In the genomic region with DNA sequence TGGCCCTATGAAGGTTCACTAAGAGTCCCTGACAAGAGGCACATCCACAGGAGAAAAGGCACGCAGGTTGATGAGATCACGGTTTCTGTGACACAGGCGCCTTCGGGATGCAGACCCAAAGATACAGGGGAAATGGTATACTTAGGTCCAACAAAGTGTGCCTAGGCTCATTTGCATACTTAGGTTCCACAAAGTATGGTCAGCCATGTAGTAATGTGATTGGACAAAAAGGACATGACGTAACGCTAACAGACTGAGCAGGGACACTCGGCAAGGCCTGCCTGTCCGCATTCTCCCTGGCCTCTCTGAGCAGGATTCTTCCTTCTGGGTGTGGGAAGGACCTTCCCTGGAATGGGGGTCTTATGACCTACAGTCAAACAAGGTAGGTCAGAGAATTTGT, we compare ENCODE assay signal across 15 cellular contexts.
A peak's percentile ranks its signal among the peaks of the same experiment; 100 is the strongest.
DNase-seq lines count a peak whose midpoint lies in the region; ATAC-seq and TF ChIP-seq lines count a peak whose summit lies in the region.
"Had no signal": no experiment of that assay in that cellular context is flagged by ENCODE, and none has a peak within 500 bp of the region (broad histone marks: within the 10 kb centered on the region; RNA-seq: fewer than 3 reads in every experiment).

No MANE protein-coding gene starts in this region.

- H3K36me3 ChIP-seq in effector memory CD4-positive, alpha-beta T cell (ENCODE audit: control insufficient read depth, insufficient read depth, low read length): peaks cover 51% of the 10 kb centered on the region

- H3K4me3 Mint-ChIP-seq in stimulated activated naive CD8-positive, alpha-beta T cell treated with anti-CD3 and anti-CD28 coated beads, Interleukin-15, Interleukin-2, amounts not matched to agents 100 ng/mL and 50 ng/mL, for 24 hours: peak overlapping the region; percentile 83
- no peak overlapping the region for H3K4me3 Mint-ChIP-seq in WTC11

- no peak for TF ChIP-seq CTCF in WTC11 (IDR thresholded peaks at IDR 0.05)
- no peak for TF ChIP-seq CTCF in dorsolateral prefrontal cortex (IDR thresholded peaks at IDR 0.05 in 54 of 56, conservative IDR thresholded peaks at IDR 0.05 in 2 of 56; ENCODE audit: low read depth in 1 of 56, partially characterized antibody in 56 of 56)

- H3K4me1 Mint-ChIP-seq in stimulated activated naive CD8-positive, alpha-beta T cell treated with anti-CD3 and anti-CD28 coated beads, Interleukin-15, Interleukin-2, amounts not matched to agents 100 ng/mL and 50 ng/mL, for 24 hours (ENCODE audit: low read depth): peaks cover 100% of the 10 kb centered on the region
- H3K4me1 Mint-ChIP-seq in WTC11: peaks cover 57% of the 10 kb centered on the region

- POLR2A ChIA-PET in WTC11 (lab: Charles Lee): no interaction called here

- H3K36me3 Mint-ChIP-seq in stimulated activated naive CD8-positive, alpha-beta T cell treated with anti-CD3 and anti-CD28 coated beads, Interleukin-15, Interleukin-2, amounts not matched to agents 100 ng/mL and 50 ng/mL, for 24 hours (ENCODE audit: low read depth): peaks cover 86% of the 10 kb centered on the region
- H3K36me3 Mint-ChIP-seq in WTC11: no peaks in the 10 kb centered on the region

- peak overlapping the region; percentile 60 for H3K27ac ChIP-seq in effector memory CD4-positive, alpha-beta T cell (ENCODE audit: insufficient read depth, low read length, poor library complexity, severe bottlenecking)
- H3K27ac ChIP-seq in dorsolateral prefrontal cortex: peak overlapping the region in 2 of 59 donors; percentile 0 to 29
- H3K27ac ChIP-seq: foreskin keratinocyte, suprapubic skin had no signal

- intact Hi-C loops in dorsolateral prefrontal cortex (cut with DNase I): no loop called here

- H3K27me3 Mint-ChIP-seq in stimulated activated naive CD8-positive, alpha-beta T cell treated with anti-CD3 and anti-CD28 coated beads, Interleukin-15, Interleukin-2, amounts not matched to agents 100 ng/mL and 50 ng/mL, for 24 hours: no peaks in the 10 kb centered on the region
- H3K27me3 Mint-ChIP-seq in WTC11 (ENCODE audit: low read depth): no peaks in the 10 kb centered on the region

- H3K4me3 ChIP-seq in effector memory CD4-positive, alpha-beta T cell (ENCODE audit: insufficient read depth, low read depth, low read length, poor library complexity, severe bottlenecking): no peak overlapping the region
- peak overlapping the region in 4 of 59 donors; percentile 8 to 31 (median 20) for H3K4me3 ChIP-seq in dorsolateral prefrontal cortex
- H3K4me3 ChIP-seq: suprapubic skin had no signal

- no peak for ATAC-seq in stimulated activated naive CD8-positive, alpha-beta T cell treated with anti-CD3 and anti-CD28 coated beads, Interleukin-15, Interleukin-2, amounts not matched to agents 100 U/mL and 50 U/mL, for 24 hours
- ATAC-seq in WTC11 (no peak), HG03460 (IDR thresholded peaks at IDR 0.05; ENCODE audit: unreplicated experiment) (no peak), HG03135 (IDR thresholded peaks at IDR 0.05; ENCODE audit: unreplicated experiment) (no peak)
- ATAC-seq: foreskin keratinocyte had no signal

- peaks cover 75% of the 10 kb centered on the region for H3K4me1 ChIP-seq in effector memory CD4-positive, alpha-beta T cell (ENCODE audit: control insufficient read depth, insufficient read depth, low read length, poor library complexity, severe bottlenecking)
- H3K4me1 ChIP-seq: foreskin keratinocyte had no signal

- H3K9me3 Mint-ChIP-seq in stimulated activated naive CD8-positive, alpha-beta T cell treated with anti-CD3 and anti-CD28 coated beads, Interleukin-15, Interleukin-2, amounts not matched to agents 100 ng/mL and 50 ng/mL, for 24 hours: no peaks in the 10 kb centered on the region
- no peaks in the 10 kb centered on the region for H3K9me3 Mint-ChIP-seq in WTC11

- CTCF ChIA-PET in WTC11 (lab: Charles Lee): no interaction called here

- H3K27me3 ChIP-seq in effector memory CD4-positive, alpha-beta T cell (replicated peaks; ENCODE audit: control insufficient read depth, insufficient read depth, low read length, poor library complexity, severe bottlenecking): no peaks in the 10 kb centered on the region
- peaks cover 0 to 23% (median 0%) of the 10 kb centered on the region in 45 donors for H3K27me3 ChIP-seq in dorsolateral prefrontal cortex
- H3K27me3 ChIP-seq: foreskin keratinocyte, suprapubic skin had no signal

- H3K27ac Mint-ChIP-seq in stimulated activated naive CD8-positive, alpha-beta T cell treated with anti-CD3 and anti-CD28 coated beads, Interleukin-15, Interleukin-2, amounts not matched to agents 100 ng/mL and 50 ng/mL, for 24 hours: peak overlapping the region; percentile 99
- peak overlapping the region; percentile 17; the same call in 1 of the 2 replicates for H3K27ac Mint-ChIP-seq in WTC11

- no peak for DNase-seq in stimulated activated naive CD8-positive, alpha-beta T cell treated with anti-CD3 and anti-CD28 coated beads, Interleukin-15, Interleukin-2, amounts not matched to agents 100 U/mL and 50 U/mL, for 24 hours
- DNase-seq in WTC11 (ENCODE audit: low spot score) (no peak), dorsolateral prefrontal cortex (no peak)
- no peak for DNase-seq in effector memory CD4-positive, alpha-beta T cell
- no peak for DNase-seq in stimulated activated CD4-positive, alpha-beta T cell treated with anti-CD3 and anti-CD28 coated beads, Interleukin-2, amount 100 ng/mL, for 48 hours
- DNase-seq: cerebellar nuclear complex, DMS79, foreskin keratinocyte, GOT3, NCI-H1930, NCI-H510A had no signal

- no peaks in the 10 kb centered on the region for H3K9me3 ChIP-seq in effector memory CD4-positive, alpha-beta T cell (ENCODE audit: control insufficient read depth, low read length)
- H3K9me3 ChIP-seq: suprapubic skin had no signal

TF ChIP-seq in WTC11, 78 proteins besides CTCF, POLR2A, EP300 and RAD21:
- TF ChIP-seq ELF4 (CRISPR knock-in tag; IDR thresholded peaks at IDR 0.05; ENCODE audit: low read depth) (no peak), JUN (CRISPR knock-in tag; IDR thresholded peaks at IDR 0.05) (no peak), FOXK1 (CRISPR knock-in tag; IDR thresholded peaks at IDR 0.05) (no peak), NR3C1 (CRISPR knock-in tag; conservative IDR thresholded peaks at IDR 0.05; ENCODE audit: low read depth) (no peak)
- TF ChIP-seq, protein P1, sequence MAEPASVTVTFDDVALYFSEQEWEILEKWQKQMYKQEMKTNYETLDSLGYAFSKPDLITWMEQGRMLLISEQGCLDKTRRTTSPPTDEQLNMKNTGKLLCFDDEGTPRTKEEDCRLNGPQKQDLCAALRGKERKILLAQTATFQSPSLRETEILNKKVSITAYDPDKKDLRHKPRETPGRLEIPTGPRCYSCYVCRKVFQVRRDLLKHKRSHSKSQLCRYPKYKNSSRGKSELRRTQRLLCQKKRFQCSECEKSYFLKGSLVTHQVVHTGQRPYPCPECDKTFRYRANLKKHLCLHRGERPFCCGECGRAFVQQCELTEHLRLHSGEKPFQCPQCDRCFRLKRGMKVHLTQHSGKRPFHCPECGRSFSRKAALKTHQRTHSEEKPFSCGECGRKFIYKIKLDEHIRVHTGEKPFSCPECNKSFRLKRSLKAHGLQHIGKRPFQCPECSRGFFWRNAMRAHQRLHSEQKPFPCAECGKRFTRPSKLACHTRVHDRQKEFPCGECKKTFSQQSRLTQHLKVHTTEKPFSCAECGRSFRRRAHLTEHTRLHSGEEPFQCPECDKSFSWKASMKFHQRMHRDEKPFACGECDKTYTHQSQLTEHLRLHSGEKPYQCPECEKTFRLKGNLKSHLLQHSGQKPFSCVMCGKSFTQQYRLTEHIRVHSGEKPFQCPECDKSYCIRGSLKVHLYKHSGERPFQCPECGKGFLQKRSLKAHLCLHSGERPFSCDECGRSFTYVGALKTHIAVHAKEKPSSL (CRISPR knock-in tag; conservative IDR thresholded peaks at IDR 0.05): no peak
- TF ChIP-seq, protein P2, sequence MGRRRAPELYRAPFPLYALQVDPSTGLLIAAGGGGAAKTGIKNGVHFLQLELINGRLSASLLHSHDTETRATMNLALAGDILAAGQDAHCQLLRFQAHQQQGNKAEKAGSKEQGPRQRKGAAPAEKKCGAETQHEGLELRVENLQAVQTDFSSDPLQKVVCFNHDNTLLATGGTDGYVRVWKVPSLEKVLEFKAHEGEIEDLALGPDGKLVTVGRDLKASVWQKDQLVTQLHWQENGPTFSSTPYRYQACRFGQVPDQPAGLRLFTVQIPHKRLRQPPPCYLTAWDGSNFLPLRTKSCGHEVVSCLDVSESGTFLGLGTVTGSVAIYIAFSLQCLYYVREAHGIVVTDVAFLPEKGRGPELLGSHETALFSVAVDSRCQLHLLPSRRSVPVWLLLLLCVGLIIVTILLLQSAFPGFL (CRISPR knock-in tag; IDR thresholded peaks at IDR 0.05; ENCODE audit: borderline replicate concordance): no peak
- TF ChIP-seq, protein P3, sequence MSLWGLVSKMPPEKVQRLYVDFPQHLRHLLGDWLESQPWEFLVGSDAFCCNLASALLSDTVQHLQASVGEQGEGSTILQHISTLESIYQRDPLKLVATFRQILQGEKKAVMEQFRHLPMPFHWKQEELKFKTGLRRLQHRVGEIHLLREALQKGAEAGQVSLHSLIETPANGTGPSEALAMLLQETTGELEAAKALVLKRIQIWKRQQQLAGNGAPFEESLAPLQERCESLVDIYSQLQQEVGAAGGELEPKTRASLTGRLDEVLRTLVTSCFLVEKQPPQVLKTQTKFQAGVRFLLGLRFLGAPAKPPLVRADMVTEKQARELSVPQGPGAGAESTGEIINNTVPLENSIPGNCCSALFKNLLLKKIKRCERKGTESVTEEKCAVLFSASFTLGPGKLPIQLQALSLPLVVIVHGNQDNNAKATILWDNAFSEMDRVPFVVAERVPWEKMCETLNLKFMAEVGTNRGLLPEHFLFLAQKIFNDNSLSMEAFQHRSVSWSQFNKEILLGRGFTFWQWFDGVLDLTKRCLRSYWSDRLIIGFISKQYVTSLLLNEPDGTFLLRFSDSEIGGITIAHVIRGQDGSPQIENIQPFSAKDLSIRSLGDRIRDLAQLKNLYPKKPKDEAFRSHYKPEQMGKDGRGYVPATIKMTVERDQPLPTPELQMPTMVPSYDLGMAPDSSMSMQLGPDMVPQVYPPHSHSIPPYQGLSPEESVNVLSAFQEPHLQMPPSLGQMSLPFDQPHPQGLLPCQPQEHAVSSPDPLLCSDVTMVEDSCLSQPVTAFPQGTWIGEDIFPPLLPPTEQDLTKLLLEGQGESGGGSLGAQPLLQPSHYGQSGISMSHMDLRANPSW (CRISPR knock-in tag; conservative IDR thresholded peaks at IDR 0.05; ENCODE audit: low read depth): no peak
- TF ChIP-seq, protein P4, sequence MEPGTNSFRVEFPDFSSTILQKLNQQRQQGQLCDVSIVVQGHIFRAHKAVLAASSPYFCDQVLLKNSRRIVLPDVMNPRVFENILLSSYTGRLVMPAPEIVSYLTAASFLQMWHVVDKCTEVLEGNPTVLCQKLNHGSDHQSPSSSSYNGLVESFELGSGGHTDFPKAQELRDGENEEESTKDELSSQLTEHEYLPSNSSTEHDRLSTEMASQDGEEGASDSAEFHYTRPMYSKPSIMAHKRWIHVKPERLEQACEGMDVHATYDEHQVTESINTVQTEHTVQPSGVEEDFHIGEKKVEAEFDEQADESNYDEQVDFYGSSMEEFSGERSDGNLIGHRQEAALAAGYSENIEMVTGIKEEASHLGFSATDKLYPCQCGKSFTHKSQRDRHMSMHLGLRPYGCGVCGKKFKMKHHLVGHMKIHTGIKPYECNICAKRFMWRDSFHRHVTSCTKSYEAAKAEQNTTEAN (CRISPR knock-in tag; IDR thresholded peaks at IDR 0.05): no peak
